Comparison of ENCODE assay signal across 14 cellular contexts in the genomic region with DNA sequence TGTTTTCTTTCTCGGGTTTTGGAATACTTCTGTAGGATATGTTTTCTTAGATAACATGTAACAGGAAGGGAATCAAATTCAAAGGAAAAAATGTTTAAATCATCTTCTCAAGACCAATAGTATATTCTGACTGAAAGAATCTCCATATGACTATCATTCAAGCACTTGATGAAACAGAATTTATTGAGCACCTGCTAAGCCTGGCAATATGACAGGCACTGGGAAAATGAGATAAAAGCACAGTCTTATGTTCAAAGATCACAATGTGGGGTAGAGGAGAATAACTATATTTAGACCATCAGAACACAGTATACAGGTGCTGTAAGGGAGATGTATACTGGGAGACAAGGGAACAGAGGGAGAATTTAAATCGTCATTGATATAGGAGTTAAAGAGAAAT. TPM values are rescaled to one million over a fixed set of nuclear protein-coding genes. Genes with fewer than 3 reads are reported as not detected.
"Had no signal": no experiment of that assay in that cellular context is flagged by ENCODE, and none has a peak within 500 bp of the region (broad histone marks: within the 10 kb centered on the region; RNA-seq: fewer than 3 reads in every experiment).

No MANE protein-coding gene starts in this region.

- H3K27me3 ChIP-seq: cardiac muscle cell, ovary, testis had no signal

- H3K4me1 Mint-ChIP-seq: memory B cell had no signal

- H3K9me3 ChIP-seq: ovary, psoas muscle, testis had no signal

- H3K27me3 Mint-ChIP-seq: type B pancreatic cell had no signal

- H3K36me3 Mint-ChIP-seq: memory B cell, type B pancreatic cell had no signal

- H3K27ac Mint-ChIP-seq: activated T-helper 1 cell treated with anti-CD3 and anti-CD28 coated beads, Interleukin-12 subunit alpha, Interleukin-12 subunit beta, Interleukin-2, Interleukin-4 antibody, amounts not matched to agents 30 ng/mL and 10 ng/mL and 1 ng/mL, durations not matched to agents 14 hours and 24 hours and 36 hours; memory B cell; natural killer cell; type B pancreatic cell had no signal

- H3K9me3 Mint-ChIP-seq: activated T-helper 1 cell treated with anti-CD3 and anti-CD28 coated beads, Interleukin-12 subunit alpha, Interleukin-12 subunit beta, Interleukin-2, Interleukin-4 antibody, amounts not matched to agents 30 ng/mL and 10 ng/mL and 1 ng/mL, durations not matched to agents 14 hours and 24 hours and 36 hours; memory B cell; natural killer cell; type B pancreatic cell had no signal

- H3K4me3 Mint-ChIP-seq: activated T-helper 1 cell treated with anti-CD3 and anti-CD28 coated beads, Interleukin-12 subunit alpha, Interleukin-12 subunit beta, Interleukin-2, Interleukin-4 antibody, amounts not matched to agents 30 ng/mL and 10 ng/mL and 1 ng/mL, durations not matched to agents 14 hours and 24 hours and 36 hours; memory B cell; natural killer cell; type B pancreatic cell had no signal

- H3K4me3 ChIP-seq: cardiac muscle cell, ovary, psoas muscle, testis had no signal

- H3K36me3 ChIP-seq: cardiac muscle cell, ovary had no signal

- ATAC-seq: natural killer cell, psoas muscle, right cardiac atrium had no signal

- H3K27ac ChIP-seq: cardiac muscle cell, ovary, psoas muscle, testis had no signal

- DNase-seq: activated CD8-positive, alpha-beta memory T cell treated with anti-CD3 and anti-CD28 coated beads for 24 hours; amygdala; dermis blood vessel endothelial cell; effector memory CD4-positive, alpha-beta T cell; natural killer cell; ovary; psoas muscle; right cardiac atrium; testis had no signal

RNA-seq across cellular contexts. Expression of gene TMEM30B, which starts 19.1 kb away (rescaled TPM):
- total RNA-seq: fibroblast of villous mesenchyme had no signal
